In the genomic region with DNA sequence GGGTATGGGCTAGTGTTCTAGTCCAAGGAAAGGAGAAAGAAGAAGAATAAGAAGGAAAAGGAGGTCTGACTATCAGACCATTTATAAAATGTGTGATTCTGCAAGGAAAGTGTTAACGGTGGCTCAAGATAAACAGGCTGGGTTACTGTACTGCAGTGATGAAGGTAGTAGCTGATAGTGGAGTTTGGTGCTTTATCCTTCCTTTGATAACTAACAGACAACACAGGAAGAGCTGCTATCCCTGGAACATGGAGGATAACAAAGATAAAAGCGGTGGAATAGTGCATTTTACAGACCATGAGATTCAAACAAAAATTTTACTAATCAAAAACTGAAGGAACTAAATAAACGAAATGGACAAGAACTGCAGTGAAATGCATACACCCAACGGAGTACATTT, we compare ENCODE assay signal across 13 cellular contexts. TPM values are rescaled to one million over a fixed set of nuclear protein-coding genes. Genes with fewer than 3 reads are reported as not detected.
DNase-seq lines count a peak whose midpoint lies in the region; ATAC-seq and TF ChIP-seq lines count a peak whose summit lies in the region.
"Had no signal": no experiment of that assay in that cellular context is flagged by ENCODE, and none has a peak within 500 bp of the region (broad histone marks: within the 10 kb centered on the region; RNA-seq: fewer than 3 reads in every experiment).

No MANE protein-coding gene starts in this region.

- H3K36me3 ChIP-seq in lower lobe of right lung: no peaks in the 10 kb centered on the region

- TF ChIP-seq CTCF in NB4 (IDR thresholded peaks at IDR 0.05; ENCODE audit: low read depth, low read length) (no peak), lower lobe of right lung (IDR thresholded peaks at IDR 0.05) (no peak), omental fat pad (IDR thresholded peaks at IDR 0.05) (no peak)

- H3K4me1 ChIP-seq in lower lobe of right lung: peaks cover 16% of the 10 kb centered on the region

- TF ChIP-seq POLR2A in NB4 (IDR thresholded peaks at IDR 0.05; ENCODE audit: extremely low read depth, insufficient read length): no peak

- no peaks in the 10 kb centered on the region for H3K9me3 ChIP-seq in lower lobe of right lung

- H3K27ac ChIP-seq in lower lobe of right lung: no peak overlapping the region
- H3K27ac ChIP-seq in temporal lobe (ENCODE audit: low read depth, low read length): peak overlapping the region; percentile 82

- DNase-seq in NB4 (ENCODE audit: low read depth) (no peak), cerebellum (ENCODE audit: low spot score) (peak; percentile 13), lower lobe of right lung (no peak), NCI-H2081 treated with DMSO at 0.1 percent for 48 hours (lab: John Stamatoyannopoulos, UW) (no peak), omental fat pad (ENCODE audit: low spot score) (no peak)
- no peak for DNase-seq in stimulated activated effector memory CD8-positive, alpha-beta T cell treated with anti-CD3 and anti-CD28 coated beads, Interleukin-12 subunit alpha, Interleukin-12 subunit beta, amount 100 ng/mL, for 72 hours (ENCODE audit: low spot score in 2 of 2)
- DNase-seq: EL; MM.1S; NCI-H226; stimulated activated CD4-positive, alpha-beta T cell treated with anti-CD3 and anti-CD28 coated beads, Interleukin-2, amount 100 ng/mL, for 24 hours had no signal

- H3K27me3 ChIP-seq in lower lobe of right lung (ENCODE audit: low read depth): peaks cover 20% of the 10 kb centered on the region

- H3K27me3 Mint-ChIP-seq in activated T-helper 17 cell treated with anti-CD3 and anti-CD28 coated beads, Interleukin-2, amount 50 U/mL, for 72 hours: peaks cover 44% of the 10 kb centered on the region

- no peaks in the 10 kb centered on the region for H3K9me3 Mint-ChIP-seq in stimulated activated effector memory CD8-positive, alpha-beta T cell treated with anti-CD3 and anti-CD28 coated beads, Interleukin-12 subunit alpha, Interleukin-12 subunit beta, amount 100 ng/mL, for 72 hours
- no peaks in the 10 kb centered on the region for H3K9me3 Mint-ChIP-seq in activated T-helper 17 cell treated with anti-CD3 and anti-CD28 coated beads, Interleukin-2, amount 50 U/mL, for 72 hours

- H3K36me3 Mint-ChIP-seq in stimulated activated effector memory CD8-positive, alpha-beta T cell treated with anti-CD3 and anti-CD28 coated beads, Interleukin-12 subunit alpha, Interleukin-12 subunit beta, amount 100 ng/mL, for 72 hours: no peaks in the 10 kb centered on the region
- H3K36me3 Mint-ChIP-seq in activated T-helper 17 cell treated with anti-CD3 and anti-CD28 coated beads, Interleukin-2, amount 50 U/mL, for 72 hours (ENCODE audit: low read depth): no peaks in the 10 kb centered on the region

- no peak overlapping the region for H3K27ac Mint-ChIP-seq in stimulated activated effector memory CD8-positive, alpha-beta T cell treated with anti-CD3 and anti-CD28 coated beads, Interleukin-12 subunit alpha, Interleukin-12 subunit beta, amount 100 ng/mL, for 72 hours
- no peak overlapping the region for H3K27ac Mint-ChIP-seq in activated T-helper 17 cell treated with anti-CD3 and anti-CD28 coated beads, Interleukin-2, amount 50 U/mL, for 72 hours

- ATAC-seq in lower lobe of right lung (no peak), omental fat pad (ENCODE audit: low FRiP score) (no peak)
- ATAC-seq in stimulated activated effector memory CD8-positive, alpha-beta T cell treated with anti-CD3 and anti-CD28 coated beads, Interleukin-12 subunit alpha, Interleukin-12 subunit beta, amount 100 ng/mL, for 72 hours: no peak
- no peak for ATAC-seq in activated T-helper 17 cell treated with anti-CD3 and anti-CD28 coated beads, Interleukin-2, amount 50 U/mL, for 72 hours (replicated peaks)
- ATAC-seq: activated CD4-positive, CD25-positive, alpha-beta regulatory T cell treated with anti-CD3 and anti-CD28 coated beads, Interleukin-2, amount 50 U/mL, for 24 hours had no signal

- H3K4me3 ChIP-seq in NB4 (ENCODE audit: low read depth, low read length) (peak overlapping the region; percentile 70), lower lobe of right lung (peak overlapping the region; percentile 57)

- no peaks in the 10 kb centered on the region for H3K4me1 Mint-ChIP-seq in stimulated activated effector memory CD8-positive, alpha-beta T cell treated with anti-CD3 and anti-CD28 coated beads, Interleukin-12 subunit alpha, Interleukin-12 subunit beta, amount 100 ng/mL, for 72 hours
- H3K4me1 Mint-ChIP-seq in activated T-helper 17 cell treated with anti-CD3 and anti-CD28 coated beads, Interleukin-2, amount 50 U/mL, for 72 hours: no peaks in the 10 kb centered on the region

- intact Hi-C loops in lower lobe of right lung (cut with DNase I): no loop called here

- no peak overlapping the region for H3K4me3 Mint-ChIP-seq in stimulated activated effector memory CD8-positive, alpha-beta T cell treated with anti-CD3 and anti-CD28 coated beads, Interleukin-12 subunit alpha, Interleukin-12 subunit beta, amount 100 ng/mL, for 72 hours
- H3K4me3 Mint-ChIP-seq in activated T-helper 17 cell treated with anti-CD3 and anti-CD28 coated beads, Interleukin-2, amount 50 U/mL, for 72 hours: no peak overlapping the region

RNA-seq across cellular contexts. Expression of a gene that starts 2.5 kb away (rescaled TPM):
- 114 TPM for total RNA-seq in cerebellum
- 5.1 TPM for total RNA-seq in lower lobe of right lung
- total RNA-seq in temporal lobe: 14.0 TPM
- 1 to 10 TPM; 4.6 to 8.1 (median 6.0) TPM for total RNA-seq in omental fat pad
- under 1 TPM in 1 of 2 donors, not detected in 1; 0.13 TPM for total RNA-seq in activated T-helper 17 cell treated with anti-CD3 and anti-CD28 coated beads, Interleukin-2, amount 50 U/mL, for 72 hours
